12 cellular contexts compared by ENCODE assay signal in the genomic region with DNA sequence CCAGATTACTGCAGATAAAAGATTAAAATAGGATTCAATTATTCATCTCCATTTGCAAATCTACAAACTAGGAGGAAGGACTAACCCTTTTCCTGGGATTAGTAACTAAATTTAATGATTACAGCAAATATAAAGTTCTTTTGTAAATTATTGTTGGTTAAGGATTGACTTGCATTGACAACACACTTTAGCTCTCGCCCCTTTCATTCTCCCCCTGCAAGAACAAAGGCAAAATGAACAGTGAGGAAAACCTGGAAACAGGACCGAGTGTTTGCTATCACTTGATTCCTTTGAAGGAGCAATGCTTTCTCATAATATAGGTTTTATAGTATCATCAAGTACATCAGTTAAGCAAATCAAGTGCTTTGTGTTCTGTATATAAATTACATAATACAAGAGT. TPM values are rescaled to one million over a fixed set of nuclear protein-coding genes. Genes with fewer than 3 reads are reported as not detected.
DNase-seq lines count a peak whose midpoint lies in the region; ATAC-seq and TF ChIP-seq lines count a peak whose summit lies in the region.
"Had no signal": no experiment of that assay in that cellular context is flagged by ENCODE, and none has a peak within 500 bp of the region (broad histone marks: within the 10 kb centered on the region; RNA-seq: fewer than 3 reads in every experiment).

No MANE protein-coding gene starts in this region.

- TF ChIP-seq EP300 in transverse colon (IDR thresholded peaks at IDR 0.05; ENCODE audit: low read depth), result no peak

- H3K9me3 ChIP-seq in transverse colon, result no peaks in the 10 kb centered on the region

- peaks cover 0 to 16% (median 2%) of the 10 kb centered on the region in 4 donors for H3K36me3 ChIP-seq in transverse colon

- in situ Hi-C loops in transverse colon (cut with MboI; ENCODE audit: low pct_ligation_motif_present in 1 of 4, low pct_unique_long_range_greater_than_20kb in 1 of 4, low sequenced_read_pairs in 3 of 4), result no loop called here

- peaks cover 0 to 7% (median 0%) of the 10 kb centered on the region in 4 donors for H3K4me1 ChIP-seq in transverse colon

- intact Hi-C loops in left colon (cut with DNase I, micrococcal nuclease), result no loop called here
- intact Hi-C loops in transverse colon (cut with DNase I; ENCODE audit: low total_unique reads), result no loop called here

- DNase-seq in DMS53 (lab: John Stamatoyannopoulos, UW) (peak; percentile 79), NCI-H526 (lab: John Stamatoyannopoulos, UW) (peak; percentile 65 to 74), left colon (no peak), DMS79 (lab: John Stamatoyannopoulos, UW) (no peak), transverse colon (no peak)
- no peak for DNase-seq in activated effector memory CD4-positive, alpha-beta T cell treated with anti-CD3 and anti-CD28 coated beads, Interleukin-2, amount 50 U/mL, for 16 hours
- no peak for DNase-seq in activated naive CD4-positive, alpha-beta T cell (lab: John Stamatoyannopoulos, UW)
- DNase-seq: C1 segment of cervical spinal cord; CD4-positive, alpha-beta T cell; IMR-90; KBM-7 had no signal

- no peaks in the 10 kb centered on the region for H3K27me3 ChIP-seq in transverse colon

- ATAC-seq in left colon, result peak; percentile 72
- ATAC-seq: HCT116 had no signal

- no peak for TF ChIP-seq CTCF in transverse colon (IDR thresholded peaks at IDR 0.05)

- H3K27ac ChIP-seq in transverse colon, result no peak overlapping the region

- no peak for TF ChIP-seq POLR2A in transverse colon (IDR thresholded peaks at IDR 0.05)

- WGBS in transverse colon (ENCODE audit: low coverage in 1 of 2), 2 donors, result 37 to 50% methylated on average over 2 of the region's 2 CpGs

- no peak overlapping the region for H3K4me3 ChIP-seq in transverse colon

RNA-seq across cellular contexts. Expression of a gene that starts 7.4 kb away (rescaled TPM):
- total RNA-seq in left colon (10 to 100 TPM; 35.5 to 39.9 TPM), transverse colon (10 to 100 TPM in 3 of 4 donors, 1 to 10 TPM in 1; 5.8 to 35.5 (median 23.5) TPM)

RNA-seq across cellular contexts. Expression of a gene that starts 50.0 kb away (rescaled TPM):
- total RNA-seq in left colon, result 10 to 100 TPM; 50.1 to 57.0 TPM
- total RNA-seq in transverse colon, result 10 to 100 TPM; 26.7 to 43.4 (median 32.0) TPM

Comparison
In these comparisons a context has a peak if more than half of its experiments do, and no peak if none do; other contexts are left out.
1. DNase-seq: peak in DMS53 (single experiment) and NCI-H526 (2 of 2); none in left colon (0 of 2), activated effector memory CD4-positive, alpha-beta T cell treated with anti-CD3 and anti-CD28 coated beads, Interleukin-2, amount 50 U/mL, for 16 hours (single experiment), activated naive CD4-positive, alpha-beta T cell (0 of 4), DMS79 (single experiment) and transverse colon (single experiment).